ENCODE assay signal across 9 cellular contexts in the genomic region with DNA sequence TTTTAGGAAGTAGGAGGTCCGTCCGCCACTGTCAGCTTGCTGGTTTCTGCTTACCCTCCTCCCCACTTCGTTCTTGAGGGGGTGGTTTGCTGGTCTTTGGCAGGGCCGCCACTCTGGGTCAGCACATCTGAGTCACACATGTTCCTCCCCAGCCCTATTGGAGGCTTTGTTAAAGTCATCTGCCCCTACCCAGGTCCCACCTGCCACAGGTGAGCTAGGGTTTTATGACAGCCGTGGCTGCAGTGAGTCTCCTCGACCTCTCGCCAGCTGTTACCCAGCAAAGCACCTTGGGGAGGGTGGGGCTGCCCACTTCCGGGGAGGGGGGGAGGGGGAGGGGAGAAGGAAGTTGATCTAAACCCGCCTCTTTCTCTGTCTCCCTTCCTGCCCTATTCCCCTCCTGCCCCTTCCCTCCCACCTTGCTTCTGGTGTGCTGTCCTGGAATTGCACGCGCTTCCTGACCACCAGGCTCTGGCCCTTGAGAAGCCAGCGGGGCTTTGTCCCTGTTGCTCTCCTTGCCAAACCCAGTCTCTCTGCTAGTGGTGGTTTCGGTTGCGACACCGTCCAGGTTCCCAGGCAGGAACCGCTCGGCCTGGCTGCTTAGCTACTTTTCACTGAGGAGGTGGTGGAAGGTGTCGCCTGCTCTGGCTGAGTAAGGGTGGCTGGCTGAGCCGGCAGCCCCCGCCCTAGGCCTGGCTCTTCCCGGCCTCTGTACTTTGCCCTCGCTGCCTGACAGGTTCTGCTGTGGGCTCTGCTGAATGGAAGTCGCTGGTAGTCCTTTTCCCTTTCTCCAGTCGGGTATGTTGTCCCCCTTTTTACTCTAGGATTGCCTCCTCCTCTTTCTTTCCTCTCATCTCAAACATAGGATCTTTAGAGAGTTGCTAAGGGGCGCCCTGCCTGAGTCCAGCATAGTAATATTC. TPM values are rescaled to one million over a fixed set of nuclear protein-coding genes. Genes with fewer than 3 reads are reported as not detected.
DNase-seq lines count a peak whose midpoint lies in the region; ATAC-seq, FAIRE-seq and TF ChIP-seq lines count a peak whose summit lies in the region.
"Had no signal": no experiment of that assay in that cellular context is flagged by ENCODE, and none has a peak within 500 bp of the region (broad histone marks: within the 10 kb centered on the region; RNA-seq: fewer than 3 reads in every experiment).

No MANE protein-coding gene starts in this region.

- peak overlapping the region; percentile 59 for H3K27ac Mint-ChIP-seq in osteocyte (ENCODE audit: unreplicated experiment)

- ATAC-seq in HG02970 (IDR thresholded peaks at IDR 0.05; ENCODE audit: low FRiP score, unreplicated experiment) = peak; percentile 50

- H3K9me3 ChIP-seq in fibroblast of lung (ENCODE audit: control insufficient read depth, insufficient read depth, low read depth, low read length) = no peaks in the 10 kb centered on the region
- no peaks in the 10 kb centered on the region for H3K9me3 ChIP-seq in thymus (ENCODE audit: control insufficient read depth)

- H4K20me1 ChIP-seq in fibroblast of lung (ENCODE audit: control insufficient read depth, extremely low read depth, insufficient read depth, low read length) = no peaks in the 10 kb centered on the region

- no peak overlapping the region for H3K4me3 Mint-ChIP-seq in osteocyte (ENCODE audit: unreplicated experiment)

- H3K27me3 ChIP-seq in fibroblast of lung (ENCODE audit: control insufficient read depth, insufficient read depth, low read length) = no peaks in the 10 kb centered on the region
- no peaks in the 10 kb centered on the region for H3K27me3 ChIP-seq in thymus (ENCODE audit: control insufficient read depth, insufficient read depth)

- no peak overlapping the region for H3K9ac ChIP-seq in fibroblast of lung (ENCODE audit: insufficient read depth, low read length)

- TF ChIP-seq POLR2A in GM12891 (IDR thresholded peaks at IDR 0.05; ENCODE audit: low read depth, low read length) = peak; percentile 31; the same call in 1 of the 2 replicates

- H3K27me3 Mint-ChIP-seq in osteocyte (ENCODE audit: unreplicated experiment) = no peaks in the 10 kb centered on the region

- no peak for TF ChIP-seq CTCF in fibroblast of lung (conservative IDR thresholded peaks at IDR 0.05 in 1 of 2, IDR thresholded peaks at IDR 0.05 in 1 of 2; ENCODE audit: low read depth in 1 of 2, low read length in 2 of 2)
- no peak for TF ChIP-seq CTCF in osteocyte (IDR thresholded peaks at IDR 0.05)

- peaks cover 6% of the 10 kb centered on the region for H3K4me1 ChIP-seq in fibroblast of lung (ENCODE audit: control insufficient read depth, extremely low read depth, insufficient read depth, low read length)
- H3K4me1 ChIP-seq in thymus (ENCODE audit: control insufficient read depth, insufficient read depth, low read length) = peaks cover 40% of the 10 kb centered on the region

- peaks cover 32% of the 10 kb centered on the region for H3K79me2 ChIP-seq in fibroblast of lung (ENCODE audit: control insufficient read depth, insufficient read depth, low read length)

- H3K4me2 ChIP-seq in fibroblast of lung (ENCODE audit: extremely low read depth, insufficient read depth, low read length) = peak overlapping the region; percentile 40

- H3K36me3 Mint-ChIP-seq in osteocyte (ENCODE audit: unreplicated experiment) = peaks cover 7% of the 10 kb centered on the region

- peak; percentile 74 for DNase-seq in GM12891 (ENCODE audit: insufficient read length, low spot score)
- DNase-seq in NCI-H774 (lab: John Stamatoyannopoulos, UW) = peak; percentile 80
- DNase-seq in activated T-cell treated with anti-CD3 and anti-CD28 coated beads, Interleukin-2, amount 50 U/mL, for 1 hour = peak; percentile 72
- peak; percentile 38 to 79 for DNase-seq in fibroblast of lung (ENCODE audit: low read depth in 2 of 2)
- DNase-seq in osteocyte (ENCODE audit: extremely low spot score, unreplicated experiment) = no peak
- DNase-seq in OCI-M2 (lab: John Stamatoyannopoulos, UW; ENCODE audit: unreplicated experiment) = no peak

- FAIRE-seq in GM12891 (lab: Jason Lieb, UNC) = peak; percentile 90
- FAIRE-seq: islet of Langerhans had no signal

- 28% methylated on average over 25 of the region's 25 CpGs for WGBS in thymus

- H3K27ac ChIP-seq in fibroblast of lung (ENCODE audit: insufficient read depth, low read length) (no peak overlapping the region), thymus (ENCODE audit: low read depth) (peak overlapping the region; percentile 89)

- peaks cover 2% of the 10 kb centered on the region for H3K36me3 ChIP-seq in fibroblast of lung (ENCODE audit: control insufficient read depth, insufficient read depth, low read length)
- peaks cover 12% of the 10 kb centered on the region for H3K36me3 ChIP-seq in thymus (ENCODE audit: control insufficient read depth, insufficient read depth)

- peaks cover 2% of the 10 kb centered on the region for H3K9me3 Mint-ChIP-seq in osteocyte (ENCODE audit: unreplicated experiment)

- peaks cover 19% of the 10 kb centered on the region for H3K4me1 Mint-ChIP-seq in osteocyte (ENCODE audit: unreplicated experiment)

- peak overlapping the region in 1 of 4 experiments; percentile 17 for H3K4me3 ChIP-seq in fibroblast of lung (replicated peaks in 1 of 4; ENCODE audit: control extremely low read depth in 1 of 4, insufficient read depth in 1 of 4, low read depth in 3 of 4, low read length in 4 of 4)
- peak overlapping the region; percentile 53 for H3K4me3 ChIP-seq in thymus (ENCODE audit: low read length)

- H2AFZ ChIP-seq in fibroblast of lung (ENCODE audit: low read length) = no peak overlapping the region

TF ChIP-seq in GM12891, 5 proteins besides CTCF, POLR2A, EP300 and RAD21:
- TF ChIP-seq SPI1 (IDR thresholded peaks at IDR 0.05; ENCODE audit: low read depth, low read length) (no peak), TAF1 (IDR thresholded peaks at IDR 0.05; ENCODE audit: low read depth, low read length) (no peak), POU2F2 (IDR thresholded peaks at IDR 0.05; ENCODE audit: low read depth, low read length) (no peak), POLR2AphosphoS5 (IDR thresholded peaks at IDR 0.05; ENCODE audit: low read depth, low read length) (0 out of 2 replicates have a peak, but pooled peaks have one; percentile 30)

RNA-seq across cellular contexts. Expression of a gene that starts 28.5 kb away (rescaled TPM):
- 0.30 TPM for polyA plus RNA-seq in GM12891 (2012; ENCODE audit: low read depth, missing spikeins)
- total RNA-seq in fibroblast of lung (4.1 and 5.6 TPM in 2 replicates), osteocyte (2.5 and 2.6 TPM in 2 replicates)
- polyA plus RNA-seq in fibroblast of lung (1.8 and 3.9 TPM in 2 replicates), thymus (0.87 TPM)
- polyA plus RNA-seq in fibroblast of lung (2012) = 2.1 and 4.9 TPM in 2 replicates
- 2.2 and 10.4 TPM in 2 replicates for polyA minus RNA-seq in fibroblast of lung (ENCODE audit: low replicate concordance)

RNA-seq across cellular contexts. Expression of a gene that starts 49.5 kb away (rescaled TPM):
- 10.9 TPM for polyA plus RNA-seq in GM12891 (2012; ENCODE audit: low read depth, missing spikeins)
- total RNA-seq in fibroblast of lung (5.4 and 6.4 TPM in 2 replicates), osteocyte (31.8 and 33.4 TPM in 2 replicates)
- polyA plus RNA-seq in fibroblast of lung (12.3 and 16.8 TPM in 2 replicates), thymus (17.5 TPM)
- polyA plus RNA-seq in fibroblast of lung (2012) = 10.2 and 13.6 TPM in 2 replicates
- 6.4 and 13.5 TPM in 2 replicates for polyA minus RNA-seq in fibroblast of lung (ENCODE audit: low replicate concordance)

RNA-seq across cellular contexts. Expression of a gene that starts 50.4 kb away (rescaled TPM):
- polyA plus RNA-seq in GM12891 (2012; ENCODE audit: low read depth, missing spikeins) = 12.6 TPM
- total RNA-seq in fibroblast of lung (7.2 and 9.2 TPM in 2 replicates), osteocyte (24.0 and 28.1 TPM in 2 replicates)
- polyA plus RNA-seq in fibroblast of lung (19.1 and 19.7 TPM in 2 replicates), thymus (18.4 TPM)
- 9.7 and 12.2 TPM in 2 replicates for polyA plus RNA-seq in fibroblast of lung (2012)
- polyA minus RNA-seq in fibroblast of lung (ENCODE audit: low replicate concordance) = 14.0 and 16.3 TPM in 2 replicates

Comparison
In these comparisons a context has a peak if more than half of its experiments do, and no peak if none do; other contexts are left out.
1. DNase-seq: peak in GM12891 (single experiment), NCI-H774 (single experiment), activated T-cell treated with anti-CD3 and anti-CD28 coated beads, Interleukin-2, amount 50 U/mL, for 1 hour (single experiment) and fibroblast of lung (2 of 2); none in osteocyte (single experiment) and OCI-M2 (single experiment).